8 cellular contexts compared by ENCODE assay signal in genomic region chr7:130939285-130940095, GRCh38.
DNase-seq lines count a peak whose midpoint lies in the region; ATAC-seq and TF ChIP-seq lines count a peak whose summit lies in the region.

No MANE protein-coding gene starts in this region.

- intact Hi-C loops in left ventricle myocardium superior (cut with micrococcal nuclease) (no loop called here), heart right ventricle (cut with DNase I) (no loop called here), uterus (cut with DNase I; ENCODE audit: low total_unique reads) (no loop called here)

- H3K27ac ChIP-seq in heart right ventricle = peak overlapping the region in 5 of 10 donors; percentile 1 to 88 (median 9)
- H3K27ac ChIP-seq in liver (ENCODE audit: low read depth in 1 of 2, low read length in 2 of 2) = peak overlapping the region; percentile 59 to 70
- peak overlapping the region; percentile 87 to 94 for H3K27ac ChIP-seq in uterus

- ATAC-seq in left ventricle myocardium superior (peak; percentile 21), heart right ventricle (no peak), HG02870 (IDR thresholded peaks at IDR 0.05; ENCODE audit: unreplicated experiment) (no peak)
- no peak for ATAC-seq in naive thymus-derived CD8-positive, alpha-beta T cell

- 68 to 78% methylated on average over 3 of the region's 3 CpGs for WGBS in heart right ventricle, 2 donors
- WGBS in liver = 32% methylated on average over 3 of the region's 3 CpGs

- peak overlapping the region in 5 of 10 donors; percentile 13 to 87 (median 40) for H3K4me3 Mint-ChIP-seq in naive thymus-derived CD8-positive, alpha-beta T cell

- in situ Hi-C loops in astrocyte of the cerebellum (cut with HindIII; ENCODE audit: low sequenced_read_pairs) = no loop called here

- H3K9me3 Mint-ChIP-seq in naive thymus-derived CD8-positive, alpha-beta T cell = no peaks in the 10 kb centered on the region

- H3K27me3 ChIP-seq in heart right ventricle = no peaks in the 10 kb centered on the region
- no peaks in the 10 kb centered on the region for H3K27me3 ChIP-seq in liver (ENCODE audit: control insufficient read depth in 4 of 4, insufficient read depth in 4 of 4, low read length in 3 of 4)
- H3K27me3 ChIP-seq in uterus = no peaks in the 10 kb centered on the region

- H3K27me3 Mint-ChIP-seq in naive thymus-derived CD8-positive, alpha-beta T cell = no peaks in the 10 kb centered on the region

- peak overlapping the region; percentile 42 to 99 for H3K9ac ChIP-seq in liver (ENCODE audit: low read depth in 1 of 2, low read length in 2 of 2)

- H3K4me3 ChIP-seq in heart right ventricle (peak overlapping the region in 1 of 10 donors; percentile 2), astrocyte of the cerebellum (ENCODE audit: low read depth, low read length) (peak overlapping the region; percentile 46), liver (ENCODE audit: low read depth in 1 of 3, low read length in 3 of 3) (peak overlapping the region; percentile 47 to 94 (median 71)), uterus (peak overlapping the region; percentile 38 to 52)

- peaks cover 0 to 32% (median 0%) of the 10 kb centered on the region in 9 donors for H3K36me3 ChIP-seq in heart right ventricle
- peaks cover 0 to 6% (median 0%) of the 10 kb centered on the region in 4 donors for H3K36me3 ChIP-seq in liver (ENCODE audit: control insufficient read depth in 4 of 4, insufficient read depth in 3 of 4, low read depth in 1 of 4, low read length in 3 of 4)
- no peaks in the 10 kb centered on the region for H3K36me3 ChIP-seq in uterus

- no peak for TF ChIP-seq CTCF in heart right ventricle (IDR thresholded peaks at IDR 0.05)
- no peak for TF ChIP-seq CTCF in astrocyte of the cerebellum (IDR thresholded peaks at IDR 0.05; ENCODE audit: low read depth, low read length, missing control alignments)
- no peak for TF ChIP-seq CTCF in liver (IDR thresholded peaks at IDR 0.05; ENCODE audit: low read depth, low read length, missing input control)
- TF ChIP-seq CTCF in uterus (IDR thresholded peaks at IDR 0.05) = no peak

- peaks cover 13 to 74% (median 62%) of the 10 kb centered on the region in 9 donors for H3K4me1 ChIP-seq in heart right ventricle
- peaks cover 2 to 11% (median 3%) of the 10 kb centered on the region in 4 donors for H3K4me1 ChIP-seq in liver (ENCODE audit: control insufficient read depth in 4 of 4, insufficient read depth in 4 of 4, low read length in 3 of 4)
- peaks cover 0 to 15% of the 10 kb centered on the region in 2 donors for H3K4me1 ChIP-seq in uterus

- TF ChIP-seq POLR2A in uterus (IDR thresholded peaks at IDR 0.05) = no peak

- peaks cover 8 to 57% (median 9%) of the 10 kb centered on the region in 3 donors for H3K36me3 Mint-ChIP-seq in naive thymus-derived CD8-positive, alpha-beta T cell

- H3K27ac Mint-ChIP-seq in naive thymus-derived CD8-positive, alpha-beta T cell = peak overlapping the region in 3 of 10 donors; percentile 20 to 36 (median 33)

- peaks cover 35 to 91% (median 88%) of the 10 kb centered on the region in 4 donors for H3K4me1 Mint-ChIP-seq in naive thymus-derived CD8-positive, alpha-beta T cell

- H3K9me3 ChIP-seq in heart right ventricle (no peaks in the 10 kb centered on the region), liver (ENCODE audit: control insufficient read depth in 4 of 4, low read length in 3 of 4) (no peaks in the 10 kb centered on the region), uterus (no peaks in the 10 kb centered on the region)

- DNase-seq in left ventricle myocardium superior (no peak), heart right ventricle (no peak), astrocyte of the cerebellum (ENCODE audit: low read depth) (no peak), uterus (no peak), GF-D8 (lab: John Stamatoyannopoulos, UW) (no peak)
- DNase-seq in naive thymus-derived CD8-positive, alpha-beta T cell = no peak

- TF ChIP-seq RAD21 in liver (IDR thresholded peaks at IDR 0.05) = peak; percentile 21 to 50

- POLR2A ChIA-PET in naive thymus-derived CD8-positive, alpha-beta T cell (lab: Charles Lee) = interaction anchor here (0.7 to 1.0 kb wide), 3 partner anchors 14 to 432 kb away, joined by 3 to 6 read pairs (median 3); no protein-coding TSS in a partner anchor

TF ChIP-seq in liver, 16 proteins besides CTCF, POLR2A, EP300 and RAD21:
- TF ChIP-seq HNF4G (IDR thresholded peaks at IDR 0.05) (no peak), YY1 (IDR thresholded peaks at IDR 0.05) (peak; percentile 37)
